1 cellular context compared by ENCODE assay signal in genomic region chr1:6235302-6235680, GRCh38.
TF ChIP-seq lines count a peak whose summit lies in the region.

No MANE protein-coding gene starts in this region.

TF ChIP-seq in SK-N-SH, 30 proteins besides CTCF, POLR2A, EP300 and RAD21:
- TF ChIP-seq REST (IDR thresholded peaks at IDR 0.05; ENCODE audit: low read depth, low read length) (no peak), CHD2 (IDR thresholded peaks at IDR 0.05; ENCODE audit: low read length, partially characterized antibody) (no peak), TAF1 (IDR thresholded peaks at IDR 0.05; ENCODE audit: borderline replicate concordance, low read depth, low read length) (no peak), RFX5 (IDR thresholded peaks at IDR 0.05; ENCODE audit: low read length) (no peak), GATA2 (CRISPR knock-in tag; IDR thresholded peaks at IDR 0.05) (no peak), GABPA (IDR thresholded peaks at IDR 0.05; ENCODE audit: low read depth) (no peak), NRF1 (IDR thresholded peaks at IDR 0.05; ENCODE audit: low read depth, low read length) (no peak), SMC3 (IDR thresholded peaks at IDR 0.05; ENCODE audit: low read depth, low read length) (no peak), MAX (IDR thresholded peaks at IDR 0.05; ENCODE audit: low read depth) (no peak)
